Comparison of ENCODE assay signal across 15 cellular contexts in genomic region chr10:42958142-42958868, GRCh38.
DNase-seq lines count a peak whose midpoint lies in the region; ATAC-seq and TF ChIP-seq lines count a peak whose summit lies in the region.
"Had no signal": no experiment of that assay in that cellular context is flagged by ENCODE, and none has a peak within 500 bp of the region (broad histone marks: within the 10 kb centered on the region; RNA-seq: fewer than 3 reads in every experiment).

No MANE protein-coding gene starts in this region.

- H3K27me3 Mint-ChIP-seq in activated CD4-positive, alpha-beta memory T cell treated with anti-CD3 and anti-CD28 coated beads for 36 hours = no peaks in the 10 kb centered on the region

- ATAC-seq in left ventricle myocardium superior (no peak), HG03565 (IDR thresholded peaks at IDR 0.05; ENCODE audit: unreplicated experiment) (no peak)

- H3K9me3 Mint-ChIP-seq in activated CD4-positive, alpha-beta memory T cell treated with anti-CD3 and anti-CD28 coated beads for 36 hours = no peaks in the 10 kb centered on the region
- H3K9me3 Mint-ChIP-seq: HFFc6 had no signal

- H3K36me3 ChIP-seq in right atrium auricular region (no peaks in the 10 kb centered on the region), stomach (no peaks in the 10 kb centered on the region)
- H3K36me3 ChIP-seq: SJCRH30 had no signal

- peaks cover 0 to 5% of the 10 kb centered on the region in 2 donors for H3K4me1 ChIP-seq in right atrium auricular region
- peaks cover 0 to 7% (median 0%) of the 10 kb centered on the region in 4 donors for H3K4me1 ChIP-seq in stomach
- H3K4me1 ChIP-seq: SJCRH30 had no signal

- WGBS in stomach, 5 donors = 85 to 100% (median 94%) methylated on average over 2 of the region's 2 CpGs

- TF ChIP-seq CTCF in right atrium auricular region (IDR thresholded peaks at IDR 0.05) = no peak
- no peak for TF ChIP-seq CTCF in stomach (IDR thresholded peaks at IDR 0.05)

- CTCF ChIA-PET in activated CD4-positive, alpha-beta memory T cell treated with anti-CD3 and anti-CD28 coated beads for 36 hours (lab: Charles Lee) = no interaction called here

- no peak overlapping the region for H3K27ac Mint-ChIP-seq in activated CD4-positive, alpha-beta memory T cell treated with anti-CD3 and anti-CD28 coated beads for 36 hours
- H3K27ac Mint-ChIP-seq: CD8-positive, alpha-beta memory T cell; HFFc6 had no signal

- no peaks in the 10 kb centered on the region for H3K27me3 ChIP-seq in right atrium auricular region
- peaks cover 0 to 6% (median 0%) of the 10 kb centered on the region in 3 donors for H3K27me3 ChIP-seq in stomach
- H3K27me3 ChIP-seq: SJCRH30 had no signal

- no peaks in the 10 kb centered on the region for H3K36me3 Mint-ChIP-seq in activated CD4-positive, alpha-beta memory T cell treated with anti-CD3 and anti-CD28 coated beads for 36 hours
- H3K36me3 Mint-ChIP-seq: CD8-positive, alpha-beta memory T cell had no signal

- intact Hi-C loops in left ventricle myocardium superior (cut with micrococcal nuclease) = no loop called here
- intact Hi-C loops in activated CD4-positive, alpha-beta memory T cell treated with anti-CD3 and anti-CD28 coated beads for 36 hours (cut with micrococcal nuclease) = no loop called here
- intact Hi-C loops in stomach (cut with DNase I; ENCODE audit: low total_unique reads) = no loop called here

- H3K4me3 Mint-ChIP-seq in activated CD4-positive, alpha-beta memory T cell treated with anti-CD3 and anti-CD28 coated beads for 36 hours = no peak overlapping the region
- H3K4me3 Mint-ChIP-seq: CD8-positive, alpha-beta memory T cell; HFFc6 had no signal

- no peak for TF ChIP-seq POLR2A in stomach (IDR thresholded peaks at IDR 0.05)

- no peak overlapping the region for H3K27ac ChIP-seq in right atrium auricular region
- no peak overlapping the region for H3K27ac ChIP-seq in stomach
- H3K27ac ChIP-seq: SJCRH30 had no signal

- H3K4me3 ChIP-seq in right atrium auricular region (no peak overlapping the region), stomach (no peak overlapping the region)
- H3K4me3 ChIP-seq: SJCRH30 had no signal

- H3K9me3 ChIP-seq in right atrium auricular region = peaks cover 0 to 6% of the 10 kb centered on the region in 2 donors
- no peaks in the 10 kb centered on the region for H3K9me3 ChIP-seq in stomach
- H3K9me3 ChIP-seq: SJCRH30 had no signal

- POLR2A ChIA-PET in activated CD4-positive, alpha-beta memory T cell treated with anti-CD3 and anti-CD28 coated beads for 36 hours (lab: Charles Lee) = no interaction called here

- DNase-seq in right atrium auricular region (ENCODE audit: low spot score) (peak; percentile 21), left ventricle myocardium superior (no peak), mesenteric fat pad (ENCODE audit: low spot score) (peak; percentile 33), stomach (peak; percentile 26), NCI-H2227 (lab: John Stamatoyannopoulos, UW; ENCODE audit: unreplicated experiment) (no peak), NCI-H510A treated with DMSO at 0.1 percent for 48 hours (lab: John Stamatoyannopoulos, UW) (no peak)
- peak; percentile 4 for DNase-seq in activated CD4-positive, alpha-beta memory T cell treated with anti-CD3 and anti-CD28 coated beads for 36 hours
- DNase-seq: CD8-positive, alpha-beta memory T cell; HFFc6; NCI-H1930; NCI-H2171; NCI-H524; RPMI8226; SJCRH30 had no signal

- no peaks in the 10 kb centered on the region for H3K4me1 Mint-ChIP-seq in activated CD4-positive, alpha-beta memory T cell treated with anti-CD3 and anti-CD28 coated beads for 36 hours (ENCODE audit: low read depth)
- H3K4me1 Mint-ChIP-seq: CD8-positive, alpha-beta memory T cell had no signal

- TF ChIP-seq EP300 in stomach (IDR thresholded peaks at IDR 0.05) = no peak

Comparison
In these comparisons a context has a peak if more than half of its experiments do, and no peak if none do; other contexts are left out.
1. DNase-seq: peak in right atrium auricular region (single experiment), activated CD4-positive, alpha-beta memory T cell treated with anti-CD3 and anti-CD28 coated beads for 36 hours (single experiment), mesenteric fat pad (single experiment) and stomach (single experiment); none in left ventricle myocardium superior (single experiment), NCI-H2227 (single experiment) and NCI-H510A treated with DMSO at 0.1 percent for 48 hours (single experiment).